ENCODE assay signal across 18 cellular contexts in the genomic region with DNA sequence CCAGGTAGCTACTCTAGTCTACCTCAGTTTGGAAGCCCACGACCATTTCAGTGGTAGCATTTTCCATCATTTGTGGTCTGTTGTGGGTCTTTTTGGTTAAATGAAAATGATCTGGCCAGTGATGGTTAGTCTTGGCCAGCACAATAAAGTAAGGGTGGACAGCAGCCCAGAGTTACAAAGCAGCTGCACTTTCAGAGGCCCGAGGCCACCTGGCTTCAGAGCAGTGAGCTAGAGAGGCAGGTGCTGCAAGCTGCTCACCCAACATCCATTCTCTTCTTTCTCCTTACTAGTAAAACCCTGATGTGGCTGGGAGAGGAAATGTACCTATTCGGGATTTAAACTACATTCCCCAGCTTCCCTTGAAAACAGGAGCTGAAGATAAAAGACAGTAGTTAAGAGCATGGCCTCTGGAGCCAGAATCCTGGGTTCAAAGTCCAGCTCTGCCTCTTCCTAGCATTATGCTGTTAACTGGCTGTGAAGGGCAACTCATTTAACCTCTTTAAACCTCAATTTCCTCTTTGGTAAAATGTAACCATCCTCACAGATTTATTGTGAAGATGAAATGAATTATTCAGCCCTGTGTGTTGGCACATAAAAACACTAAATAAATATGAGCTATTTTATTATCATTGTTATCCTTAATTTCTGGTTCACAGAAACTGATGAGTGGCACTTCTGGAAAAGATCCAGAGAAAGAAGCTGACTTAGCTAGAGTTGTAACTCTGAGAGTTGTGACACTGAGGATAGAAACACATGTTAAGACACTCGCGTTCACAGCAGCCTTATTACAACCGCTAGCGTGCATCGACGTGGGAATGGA.
DNase-seq lines count a peak whose midpoint lies in the region; ATAC-seq and TF ChIP-seq lines count a peak whose summit lies in the region.
"Had no signal": no experiment of that assay in that cellular context is flagged by ENCODE, and none has a peak within 500 bp of the region (broad histone marks: within the 10 kb centered on the region; RNA-seq: fewer than 3 reads in every experiment).

No MANE protein-coding gene starts in this region.

- H3K4me3 ChIP-seq in colonic mucosa = no peak overlapping the region
- no peak overlapping the region for H3K4me3 ChIP-seq in heart left ventricle
- H3K4me3 ChIP-seq in gastroesophageal sphincter = no peak overlapping the region
- H3K4me3 ChIP-seq: MG63, tibial artery had no signal

- no peak for TF ChIP-seq EP300 in gastroesophageal sphincter (IDR thresholded peaks at IDR 0.05)

- peak; percentile 55 for DNase-seq in HuH-7 (ENCODE audit: low spot score)
- DNase-seq in NCI-H774 (lab: John Stamatoyannopoulos, UW) = peak; percentile 22
- peak; percentile 43 for DNase-seq in colonic mucosa
- peak; percentile 51 for DNase-seq in mucosa of gallbladder (ENCODE audit: low spot score)
- no peak for DNase-seq in heart left ventricle
- no peak for DNase-seq in stimulated activated CD4-positive, alpha-beta T cell treated with anti-CD3 and anti-CD28 coated beads, Interleukin-4, amount 100 ng/mL, for 4 hours
- no peak for DNase-seq in GOT3 (lab: John Stamatoyannopoulos, UW)
- DNase-seq: activated CD8-positive, alpha-beta T cell treated with anti-CD3 and anti-CD28 coated beads, Interleukin-2, amount 10 ng/mL, durations not matched to agents 7 days and 5 days; activated naive CD8-positive, alpha-beta T cell treated with anti-CD3 and anti-CD28 coated beads, Interleukin-2, amount 10 ng/mL, durations not matched to agents 7 days and 5 days; left cardiac atrium; MG63; NCI-H2081 treated with DMSO at 0.1 percent for 48 hours; NK-92 treated with Interleukin-12 subunit alpha and Interleukin-12 subunit beta, amount 100 ng/mL, for 24 hours; T-cell; tibial artery; WERI-Rb-1 had no signal

- intact Hi-C loops in colonic mucosa (cut with DNase I) = no loop called here
- intact Hi-C loops in heart left ventricle (cut with DNase I) = no loop called here

- H3K27ac ChIP-seq in colonic mucosa = no peak overlapping the region
- no peak overlapping the region for H3K27ac ChIP-seq in heart left ventricle
- H3K27ac ChIP-seq in gastroesophageal sphincter = no peak overlapping the region
- H3K27ac ChIP-seq: parathyroid adenoma, tibial artery, WERI-Rb-1 had no signal

- H3K9ac ChIP-seq in colonic mucosa (ENCODE audit: low read depth in 2 of 2, low read length in 2 of 2) = no peak overlapping the region
- H3K9ac ChIP-seq: parathyroid adenoma had no signal

- TF ChIP-seq POLR2A in heart left ventricle (IDR thresholded peaks at IDR 0.05) = no peak
- TF ChIP-seq POLR2A in gastroesophageal sphincter (IDR thresholded peaks at IDR 0.05) = no peak

- H3K4me1 ChIP-seq in colonic mucosa (no peaks in the 10 kb centered on the region), heart left ventricle (peaks cover 0 to 5% (median 0%) of the 10 kb centered on the region in 12 donors), gastroesophageal sphincter (no peaks in the 10 kb centered on the region)
- H3K4me1 ChIP-seq: tibial artery had no signal

- TF ChIP-seq CTCF in colonic mucosa (IDR thresholded peaks at IDR 0.05) = no peak
- no peak for TF ChIP-seq CTCF in heart left ventricle (IDR thresholded peaks at IDR 0.05)
- TF ChIP-seq CTCF in gastroesophageal sphincter (IDR thresholded peaks at IDR 0.05) = no peak

- H3K9me3 ChIP-seq in colonic mucosa = no peaks in the 10 kb centered on the region
- H3K9me3 ChIP-seq in heart left ventricle = no peaks in the 10 kb centered on the region
- no peaks in the 10 kb centered on the region for H3K9me3 ChIP-seq in gastroesophageal sphincter
- H3K9me3 ChIP-seq: MG63, tibial artery had no signal

- ATAC-seq in heart left ventricle = no peak
- no peak for ATAC-seq in gastroesophageal sphincter
- ATAC-seq: activated CD8-positive, alpha-beta T cell treated with anti-CD3 and anti-CD28 coated beads, Interleukin-2, amount 10 ng/mL, durations not matched to agents 7 days and 5 days; left cardiac atrium; T-cell had no signal

- H3K27me3 ChIP-seq in colonic mucosa (no peaks in the 10 kb centered on the region), heart left ventricle (no peaks in the 10 kb centered on the region), gastroesophageal sphincter (no peaks in the 10 kb centered on the region)
- H3K27me3 ChIP-seq: MG63, tibial artery had no signal

- H3K36me3 ChIP-seq in colonic mucosa (no peaks in the 10 kb centered on the region), heart left ventricle (no peaks in the 10 kb centered on the region), gastroesophageal sphincter (peaks cover 0 to 13% of the 10 kb centered on the region in 2 donors)
- H3K36me3 ChIP-seq: MG63, tibial artery, WERI-Rb-1 had no signal

- WGBS in heart left ventricle, 4 donors = 75 to 90% (median 79%) methylated on average over 9 of the region's 9 CpGs
- 64 to 81% methylated on average over 7 to 8 of the region's 9 CpGs for WGBS in gastroesophageal sphincter (ENCODE audit: low coverage in 1 of 2), 2 donors

Comparison
In these comparisons a context has a peak if more than half of its experiments do, and no peak if none do; other contexts are left out.
1. DNase-seq: peak in HuH-7 (single experiment), NCI-H774 (single experiment), colonic mucosa (single experiment) and mucosa of gallbladder (single experiment); none in heart left ventricle (0 of 5), stimulated activated CD4-positive, alpha-beta T cell treated with anti-CD3 and anti-CD28 coated beads, Interleukin-4, amount 100 ng/mL, for 4 hours (0 of 2) and GOT3 (single experiment).